ENCODE assay signal across 14 cellular contexts in the genomic region with DNA sequence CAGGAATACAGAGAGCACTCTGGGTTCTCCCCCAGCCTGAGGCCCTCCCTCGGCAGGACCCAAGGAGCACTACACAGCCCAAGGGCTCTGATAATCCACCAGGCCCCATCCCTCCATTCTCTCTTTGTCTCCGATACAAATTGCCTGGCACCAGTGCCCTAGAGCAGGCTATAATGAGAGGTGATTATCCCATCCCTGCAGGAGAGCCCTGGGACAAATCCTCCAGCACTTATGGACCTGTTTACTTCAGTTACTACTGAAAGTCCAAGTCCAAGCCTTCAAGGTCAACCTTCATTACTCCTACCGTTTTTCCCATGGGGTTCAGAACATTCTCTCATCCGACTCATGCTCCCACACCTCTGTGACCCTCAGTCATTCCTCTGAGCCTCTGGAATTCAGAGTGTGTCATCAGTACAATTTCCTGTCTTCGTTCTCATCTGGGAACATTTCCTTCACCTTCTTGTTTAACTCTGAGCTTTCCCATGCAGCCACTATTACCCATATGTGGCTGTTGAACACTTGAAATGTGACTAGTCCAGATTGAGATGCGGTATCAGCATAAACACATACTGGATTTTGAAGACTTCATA.
DNase-seq lines count a peak whose midpoint lies in the region; ATAC-seq and TF ChIP-seq lines count a peak whose summit lies in the region.
"Had no signal": no experiment of that assay in that cellular context is flagged by ENCODE, and none has a peak within 500 bp of the region (broad histone marks: within the 10 kb centered on the region; RNA-seq: fewer than 3 reads in every experiment).

No MANE protein-coding gene starts in this region.

- no peaks in the 10 kb centered on the region for H3K9me3 Mint-ChIP-seq in HFFc6
- no peaks in the 10 kb centered on the region for H3K9me3 Mint-ChIP-seq in immature natural killer cell

- 60% methylated on average over 6 of the region's 6 CpGs for WGBS in hepatocyte (ENCODE audit: low lambda C conversion rate, missing lambda C conversion rate)

- no peaks in the 10 kb centered on the region for H3K36me3 ChIP-seq in hepatocyte (replicated peaks; ENCODE audit: insufficient read depth, low read depth)

- H3K9me2 ChIP-seq in hepatocyte (replicated peaks; ENCODE audit: insufficient read depth), result no peaks in the 10 kb centered on the region

- no peaks in the 10 kb centered on the region for H3K4me1 ChIP-seq in hepatocyte (ENCODE audit: insufficient read depth)

- peak overlapping the region; percentile 11 for H3K27ac ChIP-seq in hepatocyte
- H3K27ac ChIP-seq: C4-2B had no signal

- no peaks in the 10 kb centered on the region for H3K79me2 ChIP-seq in hepatocyte

- H4K20me1 ChIP-seq in hepatocyte (ENCODE audit: insufficient read depth, poor library complexity, severe bottlenecking), result no peaks in the 10 kb centered on the region

- H3K4me1 Mint-ChIP-seq in HFFc6 (ENCODE audit: low read depth), result peaks cover 44% of the 10 kb centered on the region
- no peaks in the 10 kb centered on the region for H3K4me1 Mint-ChIP-seq in immature natural killer cell

- DNase-seq in ACHN, result peak; percentile 77
- DNase-seq in HFFc6, result peak; percentile 87
- peak; percentile 15 for DNase-seq in amniotic stem cell (lab: John Stamatoyannopoulos, UW)
- DNase-seq in hepatocyte (ENCODE audit: low spot score), result peak; percentile 15
- no peak for DNase-seq in immature natural killer cell
- DNase-seq in NCI-H748 (lab: John Stamatoyannopoulos, UW; ENCODE audit: unreplicated experiment), result no peak
- no peak for DNase-seq in stimulated activated CD4-positive, alpha-beta T cell treated with anti-CD3 and anti-CD28 coated beads, Interleukin-2, amount 100 ng/mL, for 24 hours
- DNase-seq: activated CD4-positive, CD25-positive, alpha-beta regulatory T cell; activated naive CD4-positive, alpha-beta T cell; NCI-H1048; substantia nigra had no signal

- no peak overlapping the region for H3K4me3 ChIP-seq in hepatocyte
- H3K4me3 ChIP-seq: GM12878 had no signal

- H3K36me3 Mint-ChIP-seq in HFFc6 (ENCODE audit: low read depth) (no peaks in the 10 kb centered on the region), immature natural killer cell (no peaks in the 10 kb centered on the region)

- H3K27me3 Mint-ChIP-seq in HFFc6 (ENCODE audit: insufficient read depth) (no peaks in the 10 kb centered on the region; the same call in 1 of the 2 replicates), immature natural killer cell (ENCODE audit: low read depth in 3 of 3) (peaks cover 0 to 13% (median 2%) of the 10 kb centered on the region in 3 donors)

- no peak overlapping the region for H2AFZ ChIP-seq in hepatocyte

- H3K4me2 ChIP-seq in hepatocyte, result no peak overlapping the region

- H3K9me3 ChIP-seq in hepatocyte (ENCODE audit: low read depth), result no peaks in the 10 kb centered on the region

- in situ Hi-C loops in ACHN (cut with HindIII; ENCODE audit: low pct_ligation_motif_present, low pct_unique_long_range_greater_than_20kb, low sequenced_read_pairs), result no loop called here

- H3K27me3 ChIP-seq in hepatocyte, result no peaks in the 10 kb centered on the region

- ATAC-seq in HG02798 (IDR thresholded peaks at IDR 0.05; ENCODE audit: poor library complexity, unreplicated experiment), result no peak
- ATAC-seq: GM12878 had no signal

- TF ChIP-seq CTCF in HFFc6 (IDR thresholded peaks at IDR 0.05) (no peak), hepatocyte (IDR thresholded peaks at IDR 0.05; ENCODE audit: poor library complexity) (no peak)

- H3K27ac Mint-ChIP-seq in HFFc6 (peak overlapping the region; percentile 97), immature natural killer cell (no peak overlapping the region)

- H3K4me3 Mint-ChIP-seq in HFFc6 (peak overlapping the region; percentile 77), immature natural killer cell (no peak overlapping the region)

Comparison
In these comparisons a context has a peak if more than half of its experiments do, and no peak if none do; other contexts are left out.
1. DNase-seq: peak in ACHN (single experiment), HFFc6 (single experiment), amniotic stem cell (single experiment) and hepatocyte (single experiment); none in immature natural killer cell (0 of 3), NCI-H748 (single experiment) and stimulated activated CD4-positive, alpha-beta T cell treated with anti-CD3 and anti-CD28 coated beads, Interleukin-2, amount 100 ng/mL, for 24 hours (0 of 2).